26 cellular contexts compared by ENCODE assay signal in genomic region chr7:155620497-155620896, GRCh38.
"Had no signal": no experiment of that assay in that cellular context is flagged by ENCODE, and none has a peak within 500 bp of the region (broad histone marks: within the 10 kb centered on the region; RNA-seq: fewer than 3 reads in every experiment).

No MANE protein-coding gene starts in this region.

- H3K4me3 Mint-ChIP-seq: naive thymus-derived CD8-positive, alpha-beta T cell; nephron; neural crest cell; stimulated activated naive B cell treated with anti-CD40 and anti-IgM and Interleukin-4, amounts not matched to agents 10 μg/mL and 1 μg/mL and 100 μg/mL, for 72 hours had no signal

- H3K27ac Mint-ChIP-seq: naive thymus-derived CD8-positive, alpha-beta T cell; stimulated activated naive B cell treated with anti-CD40 and anti-IgM and Interleukin-4, amounts not matched to agents 10 μg/mL and 1 μg/mL and 100 μg/mL, for 72 hours had no signal

- H3K4me1 Mint-ChIP-seq: naive thymus-derived CD8-positive, alpha-beta T cell; nephron; neural crest cell; stimulated activated naive B cell treated with anti-CD40 and anti-IgM and Interleukin-4, amounts not matched to agents 10 μg/mL and 1 μg/mL and 100 μg/mL, for 72 hours had no signal

- ATAC-seq: heart left ventricle; left ventricle myocardium superior; mucosa of descending colon; naive thymus-derived CD8-positive, alpha-beta T cell; right cardiac atrium; stimulated activated naive B cell treated with anti-CD40 and anti-IgM and Interleukin-4, amounts not matched to agents 10 μg/mL and 1 μg/mL and 100 μg/mL, for 72 hours; stimulated activated naive CD8-positive, alpha-beta T cell treated with anti-CD3 and anti-CD28 coated beads, Interleukin-15, Interleukin-2, amounts not matched to agents 100 U/mL and 50 U/mL, for 24 hours; upper lobe of right lung had no signal

- H3K4me2 ChIP-seq: smooth muscle cell had no signal

- H3K4me1 ChIP-seq: heart left ventricle, prostate gland, suprapubic skin, tibial artery, upper lobe of right lung had no signal

- FAIRE-seq: pancreas, urothelium cell line had no signal

- H3K27me3 ChIP-seq: pancreas, suprapubic skin, upper lobe of right lung had no signal

- H3K27me3 Mint-ChIP-seq: stimulated activated naive B cell treated with anti-CD40 and anti-IgM and Interleukin-4, amounts not matched to agents 10 μg/mL and 1 μg/mL and 100 μg/mL, for 72 hours had no signal

- H3K27ac ChIP-seq: heart left ventricle, prostate gland, suprapubic skin, thoracic aorta, tibial artery, upper lobe of right lung had no signal

- H3K36me3 ChIP-seq: heart left ventricle, pancreas, prostate gland, suprapubic skin, thoracic aorta, tibial artery, upper lobe of right lung had no signal

- DNase-seq: heart left ventricle; islet precursor cell; left ventricle myocardium superior; midbrain; mucosa of descending colon; naive thymus-derived CD8-positive, alpha-beta T cell; nucleus accumbens; pancreas; posterior cingulate gyrus; retina; right cardiac atrium; stimulated activated CD4-positive, alpha-beta T cell treated with anti-CD3 and anti-CD28 coated beads, Interleukin-2, amount 100 ng/mL, for 24 hours; stimulated activated CD4-positive, alpha-beta T cell treated with anti-CD3 and anti-CD28 coated beads, Interleukin-4, amount 100 ng/mL, for 1 hour; stimulated activated naive B cell treated with anti-CD40 and anti-IgM and Interleukin-4, amounts not matched to agents 10 μg/mL and 1 μg/mL and 100 μg/mL, for 72 hours; stimulated activated naive CD8-positive, alpha-beta T cell treated with anti-CD3 and anti-CD28 coated beads, Interleukin-15, Interleukin-2, amounts not matched to agents 100 U/mL and 50 U/mL, for 24 hours; tibial artery; trophoblast cell; upper lobe of right lung had no signal

- H3K4me3 ChIP-seq: heart left ventricle, lung, mucosa of descending colon, pancreas, prostate gland, smooth muscle cell, suprapubic skin, thoracic aorta, tibial artery, upper lobe of right lung had no signal

- H3K9me3 ChIP-seq: mucosa of descending colon, pancreas, prostate gland, suprapubic skin, thoracic aorta, upper lobe of right lung had no signal
